Comparison of ENCODE assay signal across 28 cellular contexts in the genomic region with DNA sequence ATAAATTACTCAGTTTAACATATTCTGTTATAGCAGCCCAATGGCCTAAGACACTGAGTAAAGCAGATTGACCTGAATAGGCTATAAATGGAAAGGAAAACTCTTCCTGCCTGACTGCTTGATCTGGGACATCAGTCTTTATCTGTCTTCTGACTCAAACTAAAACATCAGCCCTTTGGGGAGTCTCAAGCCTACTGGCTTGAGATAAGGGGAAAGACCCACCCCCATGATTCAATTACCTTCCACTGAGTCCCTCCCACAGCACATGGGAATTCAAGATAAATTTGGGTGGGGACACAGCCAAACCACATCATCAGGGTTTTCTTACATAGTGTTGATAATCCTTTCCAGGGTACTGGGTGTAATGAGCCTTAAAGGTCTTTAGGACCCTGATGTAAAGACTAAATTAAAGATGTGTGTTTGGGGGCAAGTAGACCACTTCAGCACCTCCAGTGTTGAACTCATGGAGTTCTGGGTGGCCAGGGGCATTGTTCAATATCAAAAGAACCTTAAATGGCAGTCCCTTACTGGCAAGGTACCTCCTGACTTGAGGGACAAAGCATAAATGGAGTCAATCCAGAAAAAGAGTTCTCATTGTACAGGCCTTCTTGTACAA.
"Had no signal": no experiment of that assay in that cellular context is flagged by ENCODE, and none has a peak within 500 bp of the region (broad histone marks: within the 10 kb centered on the region; RNA-seq: fewer than 3 reads in every experiment).

No MANE protein-coding gene starts in this region.

- H3K4me1 Mint-ChIP-seq: immature natural killer cell; nephron; neural crest cell; stimulated activated effector memory CD8-positive, alpha-beta T cell treated with anti-CD3 and anti-CD28 coated beads, Interleukin-12 subunit alpha, Interleukin-12 subunit beta, amount 100 ng/mL, for 72 hours had no signal

- H3K36me3 Mint-ChIP-seq: immature natural killer cell; stimulated activated effector memory CD8-positive, alpha-beta T cell treated with anti-CD3 and anti-CD28 coated beads, Interleukin-12 subunit alpha, Interleukin-12 subunit beta, amount 100 ng/mL, for 72 hours; type B pancreatic cell had no signal

- H3K9me3 Mint-ChIP-seq: immature natural killer cell; naive thymus-derived CD8-positive, alpha-beta T cell; nephron; neural crest cell; stimulated activated effector memory CD8-positive, alpha-beta T cell treated with anti-CD3 and anti-CD28 coated beads, Interleukin-12 subunit alpha, Interleukin-12 subunit beta, amount 100 ng/mL, for 72 hours; stimulated activated naive CD8-positive, alpha-beta T cell treated with anti-CD3 and anti-CD28 coated beads, Interleukin-15, Interleukin-2, amounts not matched to agents 100 ng/mL and 50 ng/mL, for 24 hours; type B pancreatic cell had no signal

- H3K4me3 ChIP-seq: left ventricle myocardium inferior, pancreas, prostate gland, skin epidermis, suprapubic skin, thoracic aorta, tibial nerve, uterus had no signal

- H3K36me3 ChIP-seq: left ventricle myocardium inferior, pancreas, prostate gland, suprapubic skin, thoracic aorta, tibial nerve, uterus had no signal

- H3K9me3 ChIP-seq: left ventricle myocardium inferior, pancreas, prostate gland, suprapubic skin, thoracic aorta, tibial nerve, uterus had no signal

- H3K4me3 Mint-ChIP-seq: immature natural killer cell; naive thymus-derived CD8-positive, alpha-beta T cell; nephron; neural crest cell; stimulated activated effector memory CD8-positive, alpha-beta T cell treated with anti-CD3 and anti-CD28 coated beads, Interleukin-12 subunit alpha, Interleukin-12 subunit beta, amount 100 ng/mL, for 72 hours; stimulated activated naive CD8-positive, alpha-beta T cell treated with anti-CD3 and anti-CD28 coated beads, Interleukin-15, Interleukin-2, amounts not matched to agents 100 ng/mL and 50 ng/mL, for 24 hours; type B pancreatic cell had no signal

- ATAC-seq: naive thymus-derived CD8-positive, alpha-beta T cell; pancreas; right cardiac atrium; sciatic nerve; stimulated activated effector memory CD8-positive, alpha-beta T cell treated with anti-CD3 and anti-CD28 coated beads, Interleukin-12 subunit alpha, Interleukin-12 subunit beta, amount 100 ng/mL, for 72 hours had no signal

- H3K4me1 ChIP-seq: left ventricle myocardium inferior, pancreas, prostate gland, suprapubic skin, uterus had no signal

- FAIRE-seq: pancreas had no signal

- H3K27ac Mint-ChIP-seq: immature natural killer cell; naive thymus-derived CD8-positive, alpha-beta T cell; nephron; stimulated activated effector memory CD8-positive, alpha-beta T cell treated with anti-CD3 and anti-CD28 coated beads, Interleukin-12 subunit alpha, Interleukin-12 subunit beta, amount 100 ng/mL, for 72 hours; stimulated activated naive CD8-positive, alpha-beta T cell treated with anti-CD3 and anti-CD28 coated beads, Interleukin-15, Interleukin-2, amounts not matched to agents 100 ng/mL and 50 ng/mL, for 24 hours; type B pancreatic cell had no signal

- H3K27ac ChIP-seq: left ventricle myocardium inferior, pancreas, prostate gland, skin epidermis, suprapubic skin, thoracic aorta, tibial nerve, uterus had no signal

- H3K27me3 ChIP-seq: pancreas, suprapubic skin, tibial nerve, uterus had no signal

- DNase-seq: hypothalamus; immature natural killer cell; islet precursor cell; left ventricle myocardium inferior; mesenchymal stem cell; naive thymus-derived CD8-positive, alpha-beta T cell; nucleus accumbens; pancreas; posterior cingulate gyrus; retina; right cardiac atrium; stimulated activated CD4-positive, alpha-beta T cell treated with anti-CD3 and anti-CD28 coated beads, Interleukin-12 subunit alpha, Interleukin-12 subunit beta, amount 100 ng/mL, for 4 hours; stimulated activated CD4-positive, alpha-beta T cell treated with anti-CD3 and anti-CD28 coated beads, Interleukin-15, amount 100 ng/mL, for 24 hours; stimulated activated CD4-positive, alpha-beta T cell treated with anti-CD3 and anti-CD28 coated beads, Interleukin-2, amount 100 ng/mL, for 24 hours; stimulated activated CD4-positive, alpha-beta T cell treated with anti-CD3 and anti-CD28 coated beads, Interleukin-4, amount 100 ng/mL, for 24 hours; stimulated activated naive CD4-positive, alpha-beta T cell; uterus had no signal
